In genomic region chr3:53716998-53717397, GRCh38 we compare ENCODE assay signal across 1 cellular context.
TF ChIP-seq lines count a peak whose summit lies in the region.

No MANE protein-coding gene starts in this region.

TF ChIP-seq in WTC11, 78 proteins besides CTCF, POLR2A, EP300 and RAD21 (continued from another document):
- no peak for TF ChIP-seq ATF6 (CRISPR knock-in tag; IDR thresholded peaks at IDR 0.05)
- TF ChIP-seq GABPB1 (CRISPR knock-in tag; IDR thresholded peaks at IDR 0.05): no peak
- TF ChIP-seq GRHL2 (CRISPR knock-in tag; IDR thresholded peaks at IDR 0.05; ENCODE audit: insufficient replicate concordance, severe bottlenecking): no peak
